1 cellular context compared by ENCODE assay signal in the genomic region with DNA sequence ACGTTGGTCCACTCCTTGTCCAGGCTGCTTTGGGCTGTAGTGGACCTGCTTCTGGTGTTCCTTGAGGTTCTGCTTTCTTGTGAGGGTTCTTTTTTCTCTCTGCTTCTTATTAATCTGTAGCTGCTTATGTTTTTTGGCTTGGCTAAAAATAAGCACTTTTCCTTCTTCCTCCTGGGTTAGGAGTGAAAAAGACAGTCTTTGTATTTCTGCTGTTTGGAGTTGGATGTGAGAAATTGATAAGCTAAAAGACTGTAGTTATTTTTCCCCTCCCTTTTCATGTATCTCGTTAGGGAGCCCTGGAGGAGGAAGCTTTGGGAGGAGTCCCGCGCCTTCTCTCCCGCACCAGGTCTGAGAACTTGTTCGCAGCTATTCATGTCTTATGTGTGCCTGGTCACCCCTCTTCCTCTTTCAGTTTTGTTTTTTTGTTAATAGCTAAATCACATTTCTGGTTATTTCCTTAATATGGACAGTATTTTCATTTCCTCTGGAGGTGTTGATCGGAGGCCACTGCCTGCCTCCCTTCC.
TF ChIP-seq lines count a peak whose summit lies in the region.

No MANE protein-coding gene starts in this region.

TF ChIP-seq in K562, 482 proteins besides CTCF, POLR2A, EP300 and RAD21 (continued from another document and continues in another):
- TF ChIP-seq SMARCE1 (IDR thresholded peaks at IDR 0.05) (peak; percentile 81; the same call in 1 of the 2 replicates), SPI1 (IDR thresholded peaks at IDR 0.05; ENCODE audit: borderline replicate concordance, low read depth, low read length) (peak; percentile 77; the same call in 1 of the 2 replicates), BMI1 (IDR thresholded peaks at IDR 0.05; ENCODE audit: low read length) (no peak), SMARCA4 (IDR thresholded peaks at IDR 0.05) (peak; percentile 74), NFE2 (IDR thresholded peaks at IDR 0.05; ENCODE audit: low read depth) (peak; percentile 30; the same call in 1 of the 2 replicates), SMARCC2 (IDR thresholded peaks at IDR 0.05; ENCODE audit: low read depth) (peak; percentile 39), JUNB (CRISPR knock-in tag; conservative IDR thresholded peaks at IDR 0.05) (no peak), POLR2G (IDR thresholded peaks at IDR 0.05; ENCODE audit: low read depth, low read length) (no peak), ARNT (IDR thresholded peaks at IDR 0.05) (peak in 1 of 2 experiments; percentile 77; a peak in 2 of 4 replicates), ZNF592 (IDR thresholded peaks at IDR 0.05) (peak; percentile 38; the same call in 1 of the 2 replicates), ZBTB12 (CRISPR knock-in tag; IDR thresholded peaks at IDR 0.05) (0 out of 2 replicates have a peak, but pooled peaks have one; percentile 10), L3MBTL2 (IDR thresholded peaks at IDR 0.05) (peak; percentile 24; the same call in 1 of the 2 replicates), ZNF165 (CRISPR knock-in tag; IDR thresholded peaks at IDR 0.05; ENCODE audit: borderline replicate concordance) (no peak), JUND (IDR thresholded peaks at IDR 0.05; ENCODE audit: borderline replicate concordance, low read depth, low read length) (peak; percentile 38; the same call in 1 of the 2 replicates), JUND (tag; IDR thresholded peaks at IDR 0.05; ENCODE audit: borderline replicate concordance, low read depth, low read length) (no peak; the same call in 2 of the 3 replicates), TAL1 (IDR thresholded peaks at IDR 0.05) (peak; percentile 26; the same call in 1 of the 2 replicates), ZC3H11A (IDR thresholded peaks at IDR 0.05; ENCODE audit: low read depth, low read length) (no peak), ARID1B (IDR thresholded peaks at IDR 0.05) (peak; percentile 72), CREB1 (IDR thresholded peaks at IDR 0.05) (0 out of 2 replicates have a peak, but pooled peaks have one; percentile 1), CREB1 (CRISPR knock-in tag; IDR thresholded peaks at IDR 0.05) (no peak), ESRRA (IDR thresholded peaks at IDR 0.05; ENCODE audit: borderline replicate concordance, low read depth) (peak; percentile 31; the same call in 1 of the 2 replicates), TAF1 (IDR thresholded peaks at IDR 0.05; ENCODE audit: control insufficient read depth, extremely low read depth, insufficient read depth, low read length, severe bottlenecking) (no peak), TEAD4 (IDR thresholded peaks at IDR 0.05; ENCODE audit: low read length) (peak; percentile 56), TEAD4 (CRISPR knock-in tag; IDR thresholded peaks at IDR 0.05; ENCODE audit: borderline replicate concordance) (no peak), RNF219 (CRISPR knock-in tag; IDR thresholded peaks at IDR 0.05) (no peak), RCOR1 (IDR thresholded peaks at IDR 0.05; ENCODE audit: borderline replicate concordance in 1 of 2, low read depth in 2 of 2, low read length in 2 of 2) (peak in 1 of 2 experiments; percentile 65; a peak in 1 of 4 replicates), GTF2E2 (tag; IDR thresholded peaks at IDR 0.05) (no peak), ZKSCAN3 (CRISPR knock-in tag; IDR thresholded peaks at IDR 0.05) (no peak), ZBTB1 (CRISPR knock-in tag; IDR thresholded peaks at IDR 0.05; ENCODE audit: borderline replicate concordance, low read depth) (no peak), ZNF695 (CRISPR knock-in tag; IDR thresholded peaks at IDR 0.05) (no peak), ZNF197 (CRISPR knock-in tag; IDR thresholded peaks at IDR 0.05; ENCODE audit: low read depth) (peak; percentile 85), ZNF518B (CRISPR knock-in tag; IDR thresholded peaks at IDR 0.05) (no peak), NRF1 (conservative IDR thresholded peaks at IDR 0.05 in 1 of 2, IDR thresholded peaks at IDR 0.05 in 1 of 2) (peak in 1 of 2 experiments; percentile 35; a peak in 1 of 4 replicates), GATAD2A (IDR thresholded peaks at IDR 0.05) (0 out of 2 replicates have a peak, but pooled peaks have one; percentile 63), MCM7 (IDR thresholded peaks at IDR 0.05) (peak in 1 of 2 experiments; percentile 98; a peak in 2 of 4 replicates), RNF2 (IDR thresholded peaks at IDR 0.05) (0 out of 2 replicates have a peak, but pooled peaks have one; percentile 39), ELF4 (CRISPR knock-in tag; IDR thresholded peaks at IDR 0.05) (0 out of 2 replicates have a peak, but pooled peaks have one; percentile 21), NCOR1 (IDR thresholded peaks at IDR 0.05) (peak; percentile 39; the same call in 1 of the 2 replicates), FOXK2 (conservative IDR thresholded peaks at IDR 0.05 in 1 of 2, IDR thresholded peaks at IDR 0.05 in 1 of 2; ENCODE audit: low read depth in 2 of 2) (peak; percentile 13 to 31; a peak in 1 of 4 replicates), NFE2L1 (tag; IDR thresholded peaks at IDR 0.05; ENCODE audit: borderline replicate concordance, low read depth) (no peak), SNRNP70 (optimal IDR thresholded peaks at IDR 0.05; ENCODE audit: low read depth, low read length) (no peak)
- TF ChIP-seq, protein P1, sequence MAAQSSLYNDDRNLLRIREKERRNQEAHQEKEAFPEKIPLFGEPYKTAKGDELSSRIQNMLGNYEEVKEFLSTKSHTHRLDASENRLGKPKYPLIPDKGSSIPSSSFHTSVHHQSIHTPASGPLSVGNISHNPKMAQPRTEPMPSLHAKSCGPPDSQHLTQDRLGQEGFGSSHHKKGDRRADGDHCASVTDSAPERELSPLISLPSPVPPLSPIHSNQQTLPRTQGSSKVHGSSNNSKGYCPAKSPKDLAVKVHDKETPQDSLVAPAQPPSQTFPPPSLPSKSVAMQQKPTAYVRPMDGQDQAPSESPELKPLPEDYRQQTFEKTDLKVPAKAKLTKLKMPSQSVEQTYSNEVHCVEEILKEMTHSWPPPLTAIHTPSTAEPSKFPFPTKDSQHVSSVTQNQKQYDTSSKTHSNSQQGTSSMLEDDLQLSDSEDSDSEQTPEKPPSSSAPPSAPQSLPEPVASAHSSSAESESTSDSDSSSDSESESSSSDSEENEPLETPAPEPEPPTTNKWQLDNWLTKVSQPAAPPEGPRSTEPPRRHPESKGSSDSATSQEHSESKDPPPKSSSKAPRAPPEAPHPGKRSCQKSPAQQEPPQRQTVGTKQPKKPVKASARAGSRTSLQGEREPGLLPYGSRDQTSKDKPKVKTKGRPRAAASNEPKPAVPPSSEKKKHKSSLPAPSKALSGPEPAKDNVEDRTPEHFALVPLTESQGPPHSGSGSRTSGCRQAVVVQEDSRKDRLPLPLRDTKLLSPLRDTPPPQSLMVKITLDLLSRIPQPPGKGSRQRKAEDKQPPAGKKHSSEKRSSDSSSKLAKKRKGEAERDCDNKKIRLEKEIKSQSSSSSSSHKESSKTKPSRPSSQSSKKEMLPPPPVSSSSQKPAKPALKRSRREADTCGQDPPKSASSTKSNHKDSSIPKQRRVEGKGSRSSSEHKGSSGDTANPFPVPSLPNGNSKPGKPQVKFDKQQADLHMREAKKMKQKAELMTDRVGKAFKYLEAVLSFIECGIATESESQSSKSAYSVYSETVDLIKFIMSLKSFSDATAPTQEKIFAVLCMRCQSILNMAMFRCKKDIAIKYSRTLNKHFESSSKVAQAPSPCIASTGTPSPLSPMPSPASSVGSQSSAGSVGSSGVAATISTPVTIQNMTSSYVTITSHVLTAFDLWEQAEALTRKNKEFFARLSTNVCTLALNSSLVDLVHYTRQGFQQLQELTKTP (IDR thresholded peaks at IDR 0.05; ENCODE audit: low read depth in 1 of 2, partially characterized antibody in 2 of 2) = peak; percentile 30 to 51
- TF ChIP-seq, protein P2, sequence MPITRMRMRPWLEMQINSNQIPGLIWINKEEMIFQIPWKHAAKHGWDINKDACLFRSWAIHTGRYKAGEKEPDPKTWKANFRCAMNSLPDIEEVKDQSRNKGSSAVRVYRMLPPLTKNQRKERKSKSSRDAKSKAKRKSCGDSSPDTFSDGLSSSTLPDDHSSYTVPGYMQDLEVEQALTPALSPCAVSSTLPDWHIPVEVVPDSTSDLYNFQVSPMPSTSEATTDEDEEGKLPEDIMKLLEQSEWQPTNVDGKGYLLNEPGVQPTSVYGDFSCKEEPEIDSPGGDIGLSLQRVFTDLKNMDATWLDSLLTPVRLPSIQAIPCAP (CRISPR knock-in tag; IDR thresholded peaks at IDR 0.05; ENCODE audit: borderline replicate concordance) = no peak
- TF ChIP-seq, protein P3, sequence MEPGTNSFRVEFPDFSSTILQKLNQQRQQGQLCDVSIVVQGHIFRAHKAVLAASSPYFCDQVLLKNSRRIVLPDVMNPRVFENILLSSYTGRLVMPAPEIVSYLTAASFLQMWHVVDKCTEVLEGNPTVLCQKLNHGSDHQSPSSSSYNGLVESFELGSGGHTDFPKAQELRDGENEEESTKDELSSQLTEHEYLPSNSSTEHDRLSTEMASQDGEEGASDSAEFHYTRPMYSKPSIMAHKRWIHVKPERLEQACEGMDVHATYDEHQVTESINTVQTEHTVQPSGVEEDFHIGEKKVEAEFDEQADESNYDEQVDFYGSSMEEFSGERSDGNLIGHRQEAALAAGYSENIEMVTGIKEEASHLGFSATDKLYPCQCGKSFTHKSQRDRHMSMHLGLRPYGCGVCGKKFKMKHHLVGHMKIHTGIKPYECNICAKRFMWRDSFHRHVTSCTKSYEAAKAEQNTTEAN (CRISPR knock-in tag; IDR thresholded peaks at IDR 0.05) = no peak
